ENCODE assay signal across 24 cellular contexts in genomic region chr1:198978523-198978922, GRCh38.
DNase-seq lines count a peak whose midpoint lies in the region; ATAC-seq lines count a peak whose summit lies in the region.
"Had no signal": no experiment of that assay in that cellular context is flagged by ENCODE, and none has a peak within 500 bp of the region (broad histone marks: within the 10 kb centered on the region; RNA-seq: fewer than 3 reads in every experiment).

No MANE protein-coding gene starts in this region.

- H3K4me3 Mint-ChIP-seq in activated CD8-positive, alpha-beta memory T cell treated with anti-CD3 and anti-CD28 coated beads, Interleukin-2, amount 10 ng/mL, durations not matched to agents 7 days and 5 days = no peak overlapping the region
- peak overlapping the region in 1 of 2 donors; percentile 62 for H3K4me3 Mint-ChIP-seq in stimulated activated naive CD8-positive, alpha-beta T cell treated with anti-CD3 and anti-CD28 coated beads, Interleukin-15, amount 100 ng/mL, for 72 hours
- H3K4me3 Mint-ChIP-seq in stimulated activated memory B cell treated with anti-CD40 and anti-IgM and Interleukin-4, amounts not matched to agents 10 μg/mL and 1 μg/mL and 100 μg/mL, for 72 hours = no peak overlapping the region
- H3K4me3 Mint-ChIP-seq: B cell; CD8-positive, alpha-beta T cell had no signal

- no peak for DNase-seq in activated CD8-positive, alpha-beta memory T cell treated with anti-CD3 and anti-CD28 coated beads, Interleukin-2, amount 10 ng/mL, durations not matched to agents 7 days and 5 days
- no peak for DNase-seq in activated CD8-positive, alpha-beta memory T cell treated with anti-CD3 and anti-CD28 coated beads, Interleukin-2, amount 50 U/mL, for 4 hours
- DNase-seq in stimulated activated naive CD8-positive, alpha-beta T cell treated with anti-CD3 and anti-CD28 coated beads, Interleukin-15, amount 100 ng/mL, for 72 hours = no peak
- DNase-seq in stimulated activated naive CD8-positive, alpha-beta T cell treated with anti-CD3 and anti-CD28 coated beads, Interleukin-15, Interleukin-2, amounts not matched to agents 100 U/mL and 50 U/mL, for 24 hours = no peak
- DNase-seq in A172 (ENCODE audit: low spot score) = no peak
- DNase-seq: Caco-2; CD8-positive, alpha-beta T cell; EL; GDM1; GM23248; H7; Karpas-422; NCI-H1092; NCI-H1417 treated with DMSO at 0.1 percent for 48 hours; NCI-H1694 treated with DMSO at 0.1 percent for 48 hours; NCI-H2081; NCI-H2227 treated with DMSO at 0.1 percent for 48 hours; NCI-H526 treated with DMSO at 0.1 percent for 48 hours; Right ventricle myocardium superior; RPMI8226 had no signal

- H3K27ac Mint-ChIP-seq in activated CD8-positive, alpha-beta memory T cell treated with anti-CD3 and anti-CD28 coated beads, Interleukin-2, amount 10 ng/mL, durations not matched to agents 7 days and 5 days = no peak overlapping the region
- H3K27ac Mint-ChIP-seq in stimulated activated naive CD8-positive, alpha-beta T cell treated with anti-CD3 and anti-CD28 coated beads, Interleukin-15, amount 100 ng/mL, for 72 hours = no peak overlapping the region
- H3K27ac Mint-ChIP-seq in stimulated activated memory B cell treated with anti-CD40 and anti-IgM and Interleukin-4, amounts not matched to agents 10 μg/mL and 1 μg/mL and 100 μg/mL, for 72 hours = no peak overlapping the region
- H3K27ac Mint-ChIP-seq: B cell; CD8-positive, alpha-beta T cell had no signal

- H3K4me1 Mint-ChIP-seq in activated CD8-positive, alpha-beta memory T cell treated with anti-CD3 and anti-CD28 coated beads, Interleukin-2, amount 10 ng/mL, durations not matched to agents 7 days and 5 days = peaks cover 22% of the 10 kb centered on the region
- H3K4me1 Mint-ChIP-seq in stimulated activated naive CD8-positive, alpha-beta T cell treated with anti-CD3 and anti-CD28 coated beads, Interleukin-15, amount 100 ng/mL, for 72 hours = peaks cover 22% of the 10 kb centered on the region
- no peaks in the 10 kb centered on the region for H3K4me1 Mint-ChIP-seq in stimulated activated memory B cell treated with anti-CD40 and anti-IgM and Interleukin-4, amounts not matched to agents 10 μg/mL and 1 μg/mL and 100 μg/mL, for 72 hours
- H3K4me1 Mint-ChIP-seq: B cell had no signal

- H3K36me3 Mint-ChIP-seq in activated CD8-positive, alpha-beta memory T cell treated with anti-CD3 and anti-CD28 coated beads, Interleukin-2, amount 10 ng/mL, durations not matched to agents 7 days and 5 days = peaks cover 20% of the 10 kb centered on the region
- no peaks in the 10 kb centered on the region for H3K36me3 Mint-ChIP-seq in stimulated activated memory B cell treated with anti-CD40 and anti-IgM and Interleukin-4, amounts not matched to agents 10 μg/mL and 1 μg/mL and 100 μg/mL, for 72 hours
- H3K36me3 Mint-ChIP-seq: CD8-positive, alpha-beta T cell had no signal

- no peaks in the 10 kb centered on the region for H3K9me3 Mint-ChIP-seq in activated CD8-positive, alpha-beta memory T cell treated with anti-CD3 and anti-CD28 coated beads, Interleukin-2, amount 10 ng/mL, durations not matched to agents 7 days and 5 days (ENCODE audit: low read depth)
- no peaks in the 10 kb centered on the region for H3K9me3 Mint-ChIP-seq in stimulated activated naive CD8-positive, alpha-beta T cell treated with anti-CD3 and anti-CD28 coated beads, Interleukin-15, amount 100 ng/mL, for 72 hours
- no peaks in the 10 kb centered on the region for H3K9me3 Mint-ChIP-seq in stimulated activated memory B cell treated with anti-CD40 and anti-IgM and Interleukin-4, amounts not matched to agents 10 μg/mL and 1 μg/mL and 100 μg/mL, for 72 hours
- H3K9me3 Mint-ChIP-seq: CD8-positive, alpha-beta T cell had no signal

- no peaks in the 10 kb centered on the region for H3K27me3 Mint-ChIP-seq in activated CD8-positive, alpha-beta memory T cell treated with anti-CD3 and anti-CD28 coated beads, Interleukin-2, amount 10 ng/mL, durations not matched to agents 7 days and 5 days
- H3K27me3 Mint-ChIP-seq in stimulated activated naive CD8-positive, alpha-beta T cell treated with anti-CD3 and anti-CD28 coated beads, Interleukin-15, amount 100 ng/mL, for 72 hours = no peaks in the 10 kb centered on the region
- no peaks in the 10 kb centered on the region for H3K27me3 Mint-ChIP-seq in stimulated activated memory B cell treated with anti-CD40 and anti-IgM and Interleukin-4, amounts not matched to agents 10 μg/mL and 1 μg/mL and 100 μg/mL, for 72 hours
- H3K27me3 Mint-ChIP-seq: B cell had no signal

- peak; percentile 53 for ATAC-seq in activated CD8-positive, alpha-beta memory T cell treated with anti-CD3 and anti-CD28 coated beads, Interleukin-2, amount 10 ng/mL, durations not matched to agents 7 days and 5 days
- ATAC-seq in stimulated activated naive CD8-positive, alpha-beta T cell treated with anti-CD3 and anti-CD28 coated beads, Interleukin-15, amount 100 ng/mL, for 72 hours = peak; percentile 78
- ATAC-seq in stimulated activated naive CD8-positive, alpha-beta T cell treated with anti-CD3 and anti-CD28 coated beads, Interleukin-15, Interleukin-2, amounts not matched to agents 100 U/mL and 50 U/mL, for 24 hours = no peak
- ATAC-seq in GM21381 (IDR thresholded peaks at IDR 0.05; ENCODE audit: unreplicated experiment) = peak; percentile 48
- ATAC-seq in stimulated activated memory B cell treated with anti-CD40 and anti-IgM and Interleukin-4, amounts not matched to agents 10 μg/mL and 1 μg/mL and 100 μg/mL, for 72 hours = no peak
- ATAC-seq: CD8-positive, alpha-beta T cell; HepG2 had no signal

- CTCF ChIA-PET in activated CD8-positive, alpha-beta memory T cell treated with anti-CD3 and anti-CD28 coated beads, Interleukin-2, amount 10 ng/mL, durations not matched to agents 7 days and 5 days (lab: Charles Lee) = no interaction called here

Comparison
In these comparisons a context has a peak if more than half of its experiments do, and no peak if none do; other contexts are left out.
1. ATAC-seq: peak in activated CD8-positive, alpha-beta memory T cell treated with anti-CD3 and anti-CD28 coated beads, Interleukin-2, amount 10 ng/mL, durations not matched to agents 7 days and 5 days (single experiment), stimulated activated naive CD8-positive, alpha-beta T cell treated with anti-CD3 and anti-CD28 coated beads, Interleukin-15, amount 100 ng/mL, for 72 hours (single experiment) and GM21381 (single experiment); none in stimulated activated naive CD8-positive, alpha-beta T cell treated with anti-CD3 and anti-CD28 coated beads, Interleukin-15, Interleukin-2, amounts not matched to agents 100 U/mL and 50 U/mL, for 24 hours (single experiment) and stimulated activated memory B cell treated with anti-CD40 and anti-IgM and Interleukin-4, amounts not matched to agents 10 μg/mL and 1 μg/mL and 100 μg/mL, for 72 hours (single experiment).